In genomic region chr3:77038468-77038927, GRCh38 we compare ENCODE assay signal across 8 cellular contexts. TPM values are rescaled to one million over a fixed set of nuclear protein-coding genes. Genes with fewer than 3 reads are reported as not detected.
DNase-seq lines count a peak whose midpoint lies in the region; ATAC-seq and TF ChIP-seq lines count a peak whose summit lies in the region.

No MANE protein-coding gene starts in this region.

- H3K4me1 Mint-ChIP-seq in activated naive CD4-positive, alpha-beta T cell treated with anti-CD3 and anti-CD28 coated beads for 36 hours (ENCODE audit: low read depth), result peaks cover 2% of the 10 kb centered on the region
- H3K4me1 Mint-ChIP-seq in T-helper 17 cell, result no peaks in the 10 kb centered on the region

- peaks cover 1% of the 10 kb centered on the region for H3K36me3 Mint-ChIP-seq in activated naive CD4-positive, alpha-beta T cell treated with anti-CD3 and anti-CD28 coated beads for 36 hours (ENCODE audit: low read depth)
- no peaks in the 10 kb centered on the region for H3K36me3 Mint-ChIP-seq in T-helper 17 cell (ENCODE audit: low read depth)

- CTCF ChIA-PET in activated naive CD4-positive, alpha-beta T cell treated with anti-CD3 and anti-CD28 coated beads for 36 hours (lab: Charles Lee), result interaction anchor here (0.6 kb wide), 1 partner anchor 44 kb away, joined by 3 read pairs; no protein-coding TSS in a partner anchor

- TF ChIP-seq CTCF in LNCaP clone FGC (IDR thresholded peaks at IDR 0.05; ENCODE audit: control insufficient read depth, extremely low read depth, insufficient read depth), result peak; percentile 67
- peak; percentile 52 for TF ChIP-seq CTCF in coronary artery (IDR thresholded peaks at IDR 0.05)

- peak; percentile 23 for DNase-seq in activated naive CD4-positive, alpha-beta T cell treated with anti-CD3 and anti-CD28 coated beads for 36 hours
- no peak for DNase-seq in activated naive CD4-positive, alpha-beta T cell (lab: John Stamatoyannopoulos, UW)
- DNase-seq in LNCaP clone FGC (ENCODE audit: low read depth), result peak; percentile 44
- DNase-seq in OCI-M1 (lab: John Stamatoyannopoulos, UW), result peak; percentile 89
- peak; percentile 78 for DNase-seq in coronary artery (ENCODE audit: low spot score)
- peak; percentile 85 for DNase-seq in kidney tubule cell (ENCODE audit: low spot score)
- DNase-seq in superior temporal gyrus (ENCODE audit: extremely low spot score), result peak; percentile 91
- no peak for DNase-seq in T-helper 17 cell

- no peaks in the 10 kb centered on the region for H3K9me3 ChIP-seq in T-helper 17 cell (ENCODE audit: control insufficient read depth, low read length, poor library complexity, severe bottlenecking)

- intact Hi-C loops in activated naive CD4-positive, alpha-beta T cell treated with anti-CD3 and anti-CD28 coated beads for 36 hours (cut with micrococcal nuclease), result loop anchor here (1.0 to 2.0 kb wide), 3 partner anchors 217 to 1606 kb away; no protein-coding TSS in a partner anchor

- H3K9me3 Mint-ChIP-seq in activated naive CD4-positive, alpha-beta T cell treated with anti-CD3 and anti-CD28 coated beads for 36 hours, result no peaks in the 10 kb centered on the region

- H3K4me3 Mint-ChIP-seq in activated naive CD4-positive, alpha-beta T cell treated with anti-CD3 and anti-CD28 coated beads for 36 hours, result no peak overlapping the region
- no peak overlapping the region for H3K4me3 Mint-ChIP-seq in T-helper 17 cell

- H3K27me3 Mint-ChIP-seq in activated naive CD4-positive, alpha-beta T cell treated with anti-CD3 and anti-CD28 coated beads for 36 hours (ENCODE audit: low read depth), result peaks cover 42% of the 10 kb centered on the region
- H3K27me3 Mint-ChIP-seq in T-helper 17 cell, result peaks cover 17% of the 10 kb centered on the region

- peak overlapping the region; percentile 6 to 85 for H3K27ac ChIP-seq in coronary artery

- no peak overlapping the region for H3K27ac Mint-ChIP-seq in activated naive CD4-positive, alpha-beta T cell treated with anti-CD3 and anti-CD28 coated beads for 36 hours
- H3K27ac Mint-ChIP-seq in T-helper 17 cell, result no peak overlapping the region

- H3K4me3 ChIP-seq in LNCaP clone FGC (ENCODE audit: low read depth, low read length), result no peak overlapping the region
- peak overlapping the region; percentile 88 for H3K4me3 ChIP-seq in coronary artery

- no peak for ATAC-seq in T-helper 17 cell

RNA-seq across cellular contexts. Expression of gene ROBO2, which starts 1.4 kb away (rescaled TPM):
- not detected for total RNA-seq in activated naive CD4-positive, alpha-beta T cell treated with anti-CD3 and anti-CD28 coated beads for 36 hours
- not detected for total RNA-seq in T-helper 17 cell

Comparison
In these comparisons a context has a peak if more than half of its experiments do, and no peak if none do; other contexts are left out.
1. DNase-seq: peak in activated naive CD4-positive, alpha-beta T cell treated with anti-CD3 and anti-CD28 coated beads for 36 hours (single experiment), LNCaP clone FGC (single experiment), OCI-M1 (single experiment), coronary artery (single experiment), kidney tubule cell (single experiment) and superior temporal gyrus (single experiment); none in activated naive CD4-positive, alpha-beta T cell (0 of 4) and T-helper 17 cell (0 of 3).